1 cellular context compared by ENCODE assay signal in the genomic region with DNA sequence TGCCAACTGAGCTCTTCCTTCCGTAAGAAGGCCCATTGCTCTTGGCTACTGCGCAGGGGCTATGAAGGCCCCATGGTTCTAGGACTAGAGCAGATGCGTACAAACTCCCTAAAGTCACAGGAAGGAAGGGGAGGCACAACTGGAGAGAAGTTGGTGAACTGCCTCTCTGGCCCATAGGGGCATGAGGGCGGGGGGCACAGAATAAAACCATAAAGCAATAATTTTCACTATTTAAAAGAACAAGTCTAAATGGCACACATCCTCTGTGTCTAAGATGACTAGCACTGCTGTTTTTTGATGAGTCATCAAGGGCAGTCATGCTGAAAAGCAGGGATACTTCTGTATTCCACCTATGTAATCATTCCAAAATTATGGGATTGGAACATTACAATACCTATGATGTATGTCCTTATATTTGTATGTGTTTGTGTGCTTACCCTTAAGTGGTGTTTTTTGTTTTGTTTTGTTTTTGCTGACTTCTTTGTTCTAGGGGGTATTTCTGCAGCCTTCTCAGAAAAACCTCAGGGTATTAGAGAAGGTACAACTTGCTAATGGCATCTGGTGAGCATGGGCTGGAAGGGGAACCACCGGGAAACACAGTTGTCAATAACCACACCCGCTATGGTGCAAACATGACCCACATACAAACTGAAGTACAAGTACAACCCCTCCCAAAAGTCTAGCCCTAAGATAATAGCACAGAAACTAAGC.
TF ChIP-seq lines count a peak whose summit lies in the region.

No MANE protein-coding gene starts in this region.

TF ChIP-seq in HEK293, 187 proteins besides CTCF, POLR2A, EP300 and RAD21 (continued from another document):
- TF ChIP-seq, protein P1, sequence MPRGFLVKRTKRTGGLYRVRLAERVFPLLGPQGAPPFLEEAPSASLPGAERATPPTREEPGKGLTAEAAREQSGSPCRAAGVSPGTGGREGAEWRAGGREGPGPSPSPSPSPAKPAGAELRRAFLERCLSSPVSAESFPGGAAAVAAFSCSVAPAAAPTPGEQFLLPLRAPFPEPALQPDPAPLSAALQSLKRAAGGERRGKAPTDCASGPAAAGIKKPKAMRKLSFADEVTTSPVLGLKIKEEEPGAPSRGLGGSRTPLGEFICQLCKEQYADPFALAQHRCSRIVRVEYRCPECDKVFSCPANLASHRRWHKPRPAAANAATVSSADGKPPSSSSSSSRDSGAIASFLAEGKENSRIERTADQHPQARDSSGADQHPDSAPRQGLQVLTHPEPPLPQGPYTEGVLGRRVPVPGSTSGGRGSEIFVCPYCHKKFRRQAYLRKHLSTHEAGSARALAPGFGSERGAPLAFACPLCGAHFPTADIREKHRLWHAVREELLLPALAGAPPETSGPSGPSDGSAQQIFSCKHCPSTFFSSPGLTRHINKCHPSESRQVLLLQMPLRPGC (tag by site-specific recombination; IDR thresholded peaks at IDR 0.05) = 0 out of 2 replicates have a peak, but pooled peaks have one; percentile 60
- no peak for TF ChIP-seq OVOL3 (tag by site-specific recombination; IDR thresholded peaks at IDR 0.05)
- TF ChIP-seq ZNF777 (tag by site-specific recombination; IDR thresholded peaks at IDR 0.05; ENCODE audit: borderline replicate concordance) = no peak
- no peak for TF ChIP-seq ZNF404 (tag by site-specific recombination; IDR thresholded peaks at IDR 0.05)
- TF ChIP-seq ZNF701 (tag by site-specific recombination; IDR thresholded peaks at IDR 0.05) = no peak
- TF ChIP-seq MEIS1 (CRISPR knock-in tag; IDR thresholded peaks at IDR 0.05; ENCODE audit: borderline replicate concordance) = no peak
- TF ChIP-seq, protein P2, sequence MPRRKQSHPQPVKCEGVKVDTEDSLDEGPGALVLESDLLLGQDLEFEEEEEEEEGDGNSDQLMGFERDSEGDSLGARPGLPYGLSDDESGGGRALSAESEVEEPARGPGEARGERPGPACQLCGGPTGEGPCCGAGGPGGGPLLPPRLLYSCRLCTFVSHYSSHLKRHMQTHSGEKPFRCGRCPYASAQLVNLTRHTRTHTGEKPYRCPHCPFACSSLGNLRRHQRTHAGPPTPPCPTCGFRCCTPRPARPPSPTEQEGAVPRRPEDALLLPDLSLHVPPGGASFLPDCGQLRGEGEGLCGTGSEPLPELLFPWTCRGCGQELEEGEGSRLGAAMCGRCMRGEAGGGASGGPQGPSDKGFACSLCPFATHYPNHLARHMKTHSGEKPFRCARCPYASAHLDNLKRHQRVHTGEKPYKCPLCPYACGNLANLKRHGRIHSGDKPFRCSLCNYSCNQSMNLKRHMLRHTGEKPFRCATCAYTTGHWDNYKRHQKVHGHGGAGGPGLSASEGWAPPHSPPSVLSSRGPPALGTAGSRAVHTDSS (tag by site-specific recombination; IDR thresholded peaks at IDR 0.05) = no peak
- no peak for TF ChIP-seq YY1 (tag by site-specific recombination; IDR thresholded peaks at IDR 0.05)
- TF ChIP-seq WT1 (tag by site-specific recombination; IDR thresholded peaks at IDR 0.05) = no peak
- TF ChIP-seq OSR2 (tag by site-specific recombination; IDR thresholded peaks at IDR 0.05) = no peak
- TF ChIP-seq ZNF335 (tag by site-specific recombination; conservative IDR thresholded peaks at IDR 0.05) = no peak
- TF ChIP-seq ZBTB20 (tag by site-specific recombination; IDR thresholded peaks at IDR 0.05) = no peak
- TF ChIP-seq, protein P3, sequence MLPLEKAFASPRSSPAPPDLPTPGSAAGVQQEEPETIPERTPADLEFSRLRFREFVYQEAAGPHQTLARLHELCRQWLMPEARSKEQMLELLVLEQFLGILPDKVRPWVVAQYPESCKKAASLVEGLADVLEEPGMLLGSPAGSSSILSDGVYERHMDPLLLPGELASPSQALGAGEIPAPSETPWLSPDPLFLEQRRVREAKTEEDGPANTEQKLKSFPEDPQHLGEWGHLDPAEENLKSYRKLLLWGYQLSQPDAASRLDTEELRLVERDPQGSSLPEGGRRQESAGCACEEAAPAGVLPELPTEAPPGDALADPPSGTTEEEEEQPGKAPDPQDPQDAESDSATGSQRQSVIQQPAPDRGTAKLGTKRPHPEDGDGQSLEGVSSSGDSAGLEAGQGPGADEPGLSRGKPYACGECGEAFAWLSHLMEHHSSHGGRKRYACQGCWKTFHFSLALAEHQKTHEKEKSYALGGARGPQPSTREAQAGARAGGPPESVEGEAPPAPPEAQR (tag by site-specific recombination; IDR thresholded peaks at IDR 0.05) = no peak
- no peak for TF ChIP-seq ZNF423 (tag by site-specific recombination; IDR thresholded peaks at IDR 0.05)
- TF ChIP-seq, protein P4, sequence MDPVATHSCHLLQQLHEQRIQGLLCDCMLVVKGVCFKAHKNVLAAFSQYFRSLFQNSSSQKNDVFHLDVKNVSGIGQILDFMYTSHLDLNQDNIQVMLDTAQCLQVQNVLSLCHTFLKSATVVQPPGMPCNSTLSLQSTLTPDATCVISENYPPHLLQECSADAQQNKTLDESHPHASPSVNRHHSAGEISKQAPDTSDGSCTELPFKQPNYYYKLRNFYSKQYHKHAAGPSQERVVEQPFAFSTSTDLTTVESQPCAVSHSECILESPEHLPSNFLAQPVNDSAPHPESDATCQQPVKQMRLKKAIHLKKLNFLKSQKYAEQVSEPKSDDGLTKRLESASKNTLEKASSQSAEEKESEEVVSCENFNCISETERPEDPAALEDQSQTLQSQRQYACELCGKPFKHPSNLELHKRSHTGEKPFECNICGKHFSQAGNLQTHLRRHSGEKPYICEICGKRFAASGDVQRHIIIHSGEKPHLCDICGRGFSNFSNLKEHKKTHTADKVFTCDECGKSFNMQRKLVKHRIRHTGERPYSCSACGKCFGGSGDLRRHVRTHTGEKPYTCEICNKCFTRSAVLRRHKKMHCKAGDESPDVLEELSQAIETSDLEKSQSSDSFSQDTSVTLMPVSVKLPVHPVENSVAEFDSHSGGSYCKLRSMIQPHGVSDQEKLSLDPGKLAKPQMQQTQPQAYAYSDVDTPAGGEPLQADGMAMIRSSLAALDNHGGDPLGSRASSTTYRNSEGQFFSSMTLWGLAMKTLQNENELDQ (tag by site-specific recombination; IDR thresholded peaks at IDR 0.05; ENCODE audit: low read depth) = no peak
- TF ChIP-seq ZNF248 (tag by site-specific recombination; IDR thresholded peaks at IDR 0.05) = no peak
- TF ChIP-seq ZFP69B (tag by site-specific recombination; IDR thresholded peaks at IDR 0.05) = no peak
- no peak for TF ChIP-seq ZNF514 (tag by site-specific recombination; IDR thresholded peaks at IDR 0.05)
- TF ChIP-seq YY2 (tag by site-specific recombination; IDR thresholded peaks at IDR 0.05) = no peak
- TF ChIP-seq SALL2 (tag by site-specific recombination; IDR thresholded peaks at IDR 0.05; ENCODE audit: borderline replicate concordance) = no peak
- peak; percentile 91 for TF ChIP-seq SP7 (tag by site-specific recombination; IDR thresholded peaks at IDR 0.05)
- no peak for TF ChIP-seq ZNF37A (tag by site-specific recombination; IDR thresholded peaks at IDR 0.05)
- TF ChIP-seq, protein P5, sequence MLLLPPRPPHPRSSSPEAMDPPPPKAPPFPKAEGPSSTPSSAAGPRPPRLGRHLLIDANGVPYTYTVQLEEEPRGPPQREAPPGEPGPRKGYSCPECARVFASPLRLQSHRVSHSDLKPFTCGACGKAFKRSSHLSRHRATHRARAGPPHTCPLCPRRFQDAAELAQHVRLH (tag by site-specific recombination; IDR thresholded peaks at IDR 0.05) = no peak
